In the genomic region with DNA sequence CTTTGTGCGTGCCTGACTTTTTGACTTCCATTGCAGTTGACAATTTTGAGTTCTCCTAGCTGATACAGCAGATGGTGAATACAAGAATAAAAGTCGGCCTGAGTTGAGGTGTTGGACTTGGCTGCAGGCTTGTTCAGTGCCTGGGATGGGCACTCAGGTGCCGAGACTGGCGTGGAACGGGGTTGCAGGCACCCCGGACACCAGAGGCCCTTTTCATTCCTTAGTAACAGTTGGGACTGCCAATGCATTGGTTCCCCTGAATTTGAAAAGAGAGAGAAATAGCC, we compare ENCODE assay signal across 8 cellular contexts. TPM values are rescaled to one million over a fixed set of nuclear protein-coding genes. Genes with fewer than 3 reads are reported as not detected.
DNase-seq lines count a peak whose midpoint lies in the region; ATAC-seq, FAIRE-seq and TF ChIP-seq lines count a peak whose summit lies in the region.

No MANE protein-coding gene starts in this region.

- H3K9me3 Mint-ChIP-seq in activated CD4-positive, alpha-beta T cell treated with anti-CD3 and anti-CD28 coated beads, Interleukin-2, amount 10 ng/mL, durations not matched to agents 24 days and 14 days: no peaks in the 10 kb centered on the region
- no peaks in the 10 kb centered on the region for H3K9me3 Mint-ChIP-seq in activated naive CD8-positive, alpha-beta T cell treated with anti-CD3 and anti-CD28 coated beads, Interleukin-2, amount 10 ng/mL, durations not matched to agents 7 days and 5 days

- ATAC-seq in activated naive CD8-positive, alpha-beta T cell treated with anti-CD3 and anti-CD28 coated beads, Interleukin-2, amount 10 ng/mL, durations not matched to agents 7 days and 5 days (ENCODE audit: low read depth): no peak

- H3K36me3 ChIP-seq in kidney (ENCODE audit: control insufficient read depth in 1 of 2, insufficient read depth in 2 of 2, low read length in 2 of 2) (peaks cover 2 to 5% of the 10 kb centered on the region in 2 donors), suprapubic skin (peaks cover 12% of the 10 kb centered on the region)

- peaks cover 34% of the 10 kb centered on the region for H3K4me1 Mint-ChIP-seq in activated CD4-positive, alpha-beta T cell treated with anti-CD3 and anti-CD28 coated beads, Interleukin-2, amount 10 ng/mL, durations not matched to agents 24 days and 14 days
- H3K4me1 Mint-ChIP-seq in activated naive CD8-positive, alpha-beta T cell treated with anti-CD3 and anti-CD28 coated beads, Interleukin-2, amount 10 ng/mL, durations not matched to agents 7 days and 5 days: peaks cover 39% of the 10 kb centered on the region

- H3K27me3 ChIP-seq in suprapubic skin: no peaks in the 10 kb centered on the region

- TF ChIP-seq POLR2A in suprapubic skin (IDR thresholded peaks at IDR 0.05): no peak

- H3K27me3 Mint-ChIP-seq in activated CD4-positive, alpha-beta T cell treated with anti-CD3 and anti-CD28 coated beads, Interleukin-2, amount 10 ng/mL, durations not matched to agents 24 days and 14 days: peaks cover 4% of the 10 kb centered on the region
- peaks cover 16% of the 10 kb centered on the region for H3K27me3 Mint-ChIP-seq in activated naive CD8-positive, alpha-beta T cell treated with anti-CD3 and anti-CD28 coated beads, Interleukin-2, amount 10 ng/mL, durations not matched to agents 7 days and 5 days

- POLR2A ChIA-PET in activated naive CD8-positive, alpha-beta T cell treated with anti-CD3 and anti-CD28 coated beads, Interleukin-2, amount 10 ng/mL, durations not matched to agents 7 days and 5 days (lab: Charles Lee): interaction anchor here (1.0 to 2.2 kb wide), 5 partner anchors 10 to 38 kb away, joined by 3 to 18 read pairs (median 4); partner anchors contain the start of gene IRF7

- no peak for TF ChIP-seq CTCF in kidney (IDR thresholded peaks at IDR 0.05; ENCODE audit: borderline replicate concordance, extremely low read depth, insufficient read depth)
- no peak for TF ChIP-seq CTCF in suprapubic skin (IDR thresholded peaks at IDR 0.05)

- FAIRE-seq in kidney (lab: Jason Lieb, UNC): no peak

- peak overlapping the region; percentile 85 to 96 for H3K9ac ChIP-seq in kidney (ENCODE audit: low read length in 2 of 2)

- H3K27ac Mint-ChIP-seq in activated CD4-positive, alpha-beta T cell treated with anti-CD3 and anti-CD28 coated beads, Interleukin-2, amount 10 ng/mL, durations not matched to agents 24 days and 14 days: peak overlapping the region; percentile 85
- H3K27ac Mint-ChIP-seq in activated naive CD8-positive, alpha-beta T cell treated with anti-CD3 and anti-CD28 coated beads, Interleukin-2, amount 10 ng/mL, durations not matched to agents 7 days and 5 days: peak overlapping the region; percentile 87

- no peaks in the 10 kb centered on the region for H3K9me3 ChIP-seq in kidney (ENCODE audit: control insufficient read depth in 1 of 2, low read length in 2 of 2)
- no peaks in the 10 kb centered on the region for H3K9me3 ChIP-seq in suprapubic skin

- H3K4me1 ChIP-seq in kidney (ENCODE audit: control insufficient read depth in 1 of 2, insufficient read depth in 1 of 2, low read depth in 1 of 2, low read length in 2 of 2) (peaks cover 14 to 45% of the 10 kb centered on the region in 2 donors), suprapubic skin (peaks cover 61% of the 10 kb centered on the region)

- H3K4me3 ChIP-seq in kidney (ENCODE audit: low read length in 2 of 2) (peak overlapping the region; percentile 84 to 87), suprapubic skin (peak overlapping the region; percentile 95)

- 43% methylated on average over 6 of the region's 6 CpGs for WGBS in suprapubic skin

- H3K36me3 Mint-ChIP-seq in activated CD4-positive, alpha-beta T cell treated with anti-CD3 and anti-CD28 coated beads, Interleukin-2, amount 10 ng/mL, durations not matched to agents 24 days and 14 days (ENCODE audit: low read depth): peaks cover 11% of the 10 kb centered on the region
- H3K36me3 Mint-ChIP-seq in activated naive CD8-positive, alpha-beta T cell treated with anti-CD3 and anti-CD28 coated beads, Interleukin-2, amount 10 ng/mL, durations not matched to agents 7 days and 5 days: peaks cover 7% of the 10 kb centered on the region

- peak overlapping the region; percentile 84 for H3K4me3 Mint-ChIP-seq in activated CD4-positive, alpha-beta T cell treated with anti-CD3 and anti-CD28 coated beads, Interleukin-2, amount 10 ng/mL, durations not matched to agents 24 days and 14 days
- peak overlapping the region; percentile 92 for H3K4me3 Mint-ChIP-seq in activated naive CD8-positive, alpha-beta T cell treated with anti-CD3 and anti-CD28 coated beads, Interleukin-2, amount 10 ng/mL, durations not matched to agents 7 days and 5 days

- no peak overlapping the region for H3K27ac ChIP-seq in kidney (ENCODE audit: low read depth in 2 of 2, low read length in 2 of 2)
- no peak overlapping the region for H3K27ac ChIP-seq in suprapubic skin

- DNase-seq in activated CD4-positive, alpha-beta T cell treated with anti-CD3 and anti-CD28 coated beads, Interleukin-2, amount 10 ng/mL, durations not matched to agents 24 days and 14 days: no peak
- no peak for DNase-seq in activated CD4-positive, alpha-beta T cell treated with anti-CD3 and anti-CD28 coated beads, Interleukin-2, amount 50 U/mL, for 48 hours
- DNase-seq in activated naive CD8-positive, alpha-beta T cell treated with anti-CD3 and anti-CD28 coated beads, Interleukin-2, amount 10 ng/mL, durations not matched to agents 7 days and 5 days: no peak
- DNase-seq in kidney (no peak), suprapubic skin (ENCODE audit: low spot score in 2 of 2) (no peak), pons (ENCODE audit: low spot score) (no peak), iPS-NIHi7 (ENCODE audit: extremely low spot score) (no peak), SIG-M5 (lab: John Stamatoyannopoulos, UW) (no peak)

- TF ChIP-seq EP300 in suprapubic skin (IDR thresholded peaks at IDR 0.05): no peak

- intact Hi-C loops in activated CD4-positive, alpha-beta T cell treated with anti-CD3 and anti-CD28 coated beads, Interleukin-2, amount 10 ng/mL, durations not matched to agents 24 days and 14 days (cut with micrococcal nuclease): loop anchor here (2.0 to 5.0 kb wide), 4 partner anchors 17 to 220 kb away; partner anchors contain the start of genes IRF7, LMNTD2, RASSF7 and SLC25A22
- intact Hi-C loops in kidney (cut with DNase I): no loop called here

RNA-seq across cellular contexts. Expression of gene PHRF1, which starts 1.3 kb away (rescaled TPM):
- total RNA-seq in activated CD4-positive, alpha-beta T cell treated with anti-CD3 and anti-CD28 coated beads, Interleukin-2, amount 10 ng/mL, durations not matched to agents 24 days and 14 days: 54.8 and 57.4 TPM in 2 replicates
- 10 to 100 TPM; 55.4 to 58.9 TPM for total RNA-seq in activated naive CD8-positive, alpha-beta T cell treated with anti-CD3 and anti-CD28 coated beads, Interleukin-2, amount 10 ng/mL, durations not matched to agents 7 days and 5 days
- total RNA-seq in kidney (30.9 TPM), suprapubic skin (10 to 100 TPM; 27.9 to 55.6 (median 42.0) TPM)
- 7.5 TPM for polyA plus RNA-seq in kidney (ENCODE audit: insufficient read depth, low read depth, low replicate concordance)

RNA-seq across cellular contexts. Expression of gene RASSF7, which starts 16.8 kb away (rescaled TPM):
- 21.8 and 23.1 TPM in 2 replicates for total RNA-seq in activated CD4-positive, alpha-beta T cell treated with anti-CD3 and anti-CD28 coated beads, Interleukin-2, amount 10 ng/mL, durations not matched to agents 24 days and 14 days
- total RNA-seq in activated naive CD8-positive, alpha-beta T cell treated with anti-CD3 and anti-CD28 coated beads, Interleukin-2, amount 10 ng/mL, durations not matched to agents 7 days and 5 days: 10 to 100 TPM; 36.5 to 41.0 TPM
- total RNA-seq in kidney (106 TPM), suprapubic skin (100 to 1,000 TPM in 1 of 4 donors, 10 to 100 TPM in 3; 82.6 to 113 (median 87.0) TPM)
- 108 TPM for polyA plus RNA-seq in kidney (ENCODE audit: insufficient read depth, low read depth, low replicate concordance)

RNA-seq across cellular contexts. Expression of gene LMNTD2, which starts 17.0 kb away (rescaled TPM):
- total RNA-seq in activated CD4-positive, alpha-beta T cell treated with anti-CD3 and anti-CD28 coated beads, Interleukin-2, amount 10 ng/mL, durations not matched to agents 24 days and 14 days: 0.47 and 1.1 TPM in 2 replicates
- 1 to 10 TPM; 2.5 to 2.7 TPM for total RNA-seq in activated naive CD8-positive, alpha-beta T cell treated with anti-CD3 and anti-CD28 coated beads, Interleukin-2, amount 10 ng/mL, durations not matched to agents 7 days and 5 days
- 8.0 TPM for total RNA-seq in kidney
- 6.2 TPM for polyA plus RNA-seq in kidney (ENCODE audit: insufficient read depth, low read depth, low replicate concordance)
- 10 to 100 TPM in 1 of 4 donors, 1 to 10 TPM in 3; 6.3 to 17.8 (median 8.7) TPM for total RNA-seq in suprapubic skin

RNA-seq across cellular contexts. Expression of gene IRF7, which starts 38.2 kb away (rescaled TPM):
- 42.8 and 45.3 TPM in 2 replicates for total RNA-seq in activated CD4-positive, alpha-beta T cell treated with anti-CD3 and anti-CD28 coated beads, Interleukin-2, amount 10 ng/mL, durations not matched to agents 24 days and 14 days
- total RNA-seq in activated naive CD8-positive, alpha-beta T cell treated with anti-CD3 and anti-CD28 coated beads, Interleukin-2, amount 10 ng/mL, durations not matched to agents 7 days and 5 days: 100 to 1,000 TPM; 160 to 165 TPM
- total RNA-seq in kidney (36.7 TPM), suprapubic skin (10 to 100 TPM; 20.9 to 34.0 (median 26.6) TPM)
- polyA plus RNA-seq in kidney (ENCODE audit: insufficient read depth, low read depth, low replicate concordance): 21.5 TPM

RNA-seq across cellular contexts. Expression of gene LRRC56, which starts 40.2 kb away (rescaled TPM):
- 2.1 and 2.3 TPM in 2 replicates for total RNA-seq in activated CD4-positive, alpha-beta T cell treated with anti-CD3 and anti-CD28 coated beads, Interleukin-2, amount 10 ng/mL, durations not matched to agents 24 days and 14 days
- 1 to 10 TPM; 4.3 to 4.7 TPM for total RNA-seq in activated naive CD8-positive, alpha-beta T cell treated with anti-CD3 and anti-CD28 coated beads, Interleukin-2, amount 10 ng/mL, durations not matched to agents 7 days and 5 days
- total RNA-seq in kidney (7.7 TPM), suprapubic skin (1 to 10 TPM; 1.7 to 2.4 (median 2.1) TPM)
- 1.2 TPM for polyA plus RNA-seq in kidney (ENCODE audit: insufficient read depth, low read depth, low replicate concordance)
